ENCODE assay signal across 33 cellular contexts in the genomic region with DNA sequence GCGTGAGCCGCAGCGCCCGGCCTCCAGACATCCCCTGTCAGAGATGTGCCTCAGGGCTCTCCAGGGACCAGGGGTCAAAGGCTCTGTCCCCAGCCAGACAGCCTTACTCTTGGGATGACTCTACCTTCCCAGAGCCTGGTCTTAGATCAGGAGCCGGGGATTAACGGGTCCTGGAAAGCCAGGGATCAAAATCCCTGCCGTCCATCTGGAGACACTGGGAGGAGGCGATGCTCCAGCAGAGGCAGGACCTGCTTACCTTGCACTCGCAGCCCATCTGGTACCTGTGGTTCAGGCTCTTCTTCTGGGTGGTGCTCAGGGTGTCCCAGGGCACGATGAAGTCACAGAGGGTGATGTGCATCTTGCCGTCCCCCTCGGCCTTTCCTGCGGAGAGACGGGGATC. TPM values are rescaled to one million over a fixed set of nuclear protein-coding genes. Genes with fewer than 3 reads are reported as not detected.
"Had no signal": no experiment of that assay in that cellular context is flagged by ENCODE, and none has a peak within 500 bp of the region (broad histone marks: within the 10 kb centered on the region; RNA-seq: fewer than 3 reads in every experiment).

No MANE protein-coding gene starts in this region.

- H3K4me1 Mint-ChIP-seq: activated CD4-positive, alpha-beta memory T cell treated with anti-CD3 and anti-CD28 coated beads, Interleukin-2, amount 10 ng/mL, durations not matched to agents 7 days and 5 days; activated CD4-positive, alpha-beta T cell treated with anti-CD3 and anti-CD28 coated beads, Interleukin-2, amount 10 ng/mL, durations not matched to agents 7 days and 5 days; activated naive CD8-positive, alpha-beta T cell treated with anti-CD3 and anti-CD28 coated beads, Interleukin-2, amount 50 U/mL, for 24 hours; activated T-helper 17 cell treated with anti-CD3 and anti-CD28 coated beads, Interleukin-2, amount 50 U/mL, for 72 hours had no signal

- H3K9me3 Mint-ChIP-seq: activated CD4-positive, alpha-beta memory T cell treated with anti-CD3 and anti-CD28 coated beads, Interleukin-2, amount 10 ng/mL, durations not matched to agents 7 days and 5 days; activated CD4-positive, alpha-beta T cell treated with anti-CD3 and anti-CD28 coated beads, Interleukin-2, amount 10 ng/mL, durations not matched to agents 7 days and 5 days; activated naive CD8-positive, alpha-beta T cell treated with anti-CD3 and anti-CD28 coated beads, Interleukin-2, amount 50 U/mL, for 24 hours; activated T-cell treated with anti-CD3 and anti-CD28 coated beads, Interleukin-2, amount 50 U/mL, for 24 hours; activated T-cell treated with anti-CD3 and anti-CD28 coated beads, Interleukin-2, amount 50 U/mL, for 72 hours; activated T-helper 17 cell treated with anti-CD3 and anti-CD28 coated beads, Interleukin-2, amount 50 U/mL, for 72 hours; WTC11 had no signal

- H3K4me1 ChIP-seq: colonic mucosa had no signal

- H3K27ac ChIP-seq: adrenal gland, body of pancreas, colonic mucosa, epithelial cell of prostate, esophagus squamous epithelium had no signal

- H3K36me3 Mint-ChIP-seq: activated naive CD8-positive, alpha-beta T cell; WTC11 had no signal

- H3K27ac Mint-ChIP-seq: activated CD4-positive, alpha-beta memory T cell treated with anti-CD3 and anti-CD28 coated beads, Interleukin-2, amount 10 ng/mL, durations not matched to agents 7 days and 5 days; activated CD4-positive, alpha-beta T cell treated with anti-CD3 and anti-CD28 coated beads, Interleukin-2, amount 10 ng/mL, durations not matched to agents 7 days and 5 days; activated naive CD8-positive, alpha-beta T cell; activated naive CD8-positive, alpha-beta T cell treated with anti-CD3 and anti-CD28 coated beads, Interleukin-2, amount 50 U/mL, for 24 hours; activated T-cell treated with anti-CD3 and anti-CD28 coated beads, Interleukin-2, amount 50 U/mL, for 24 hours; activated T-cell treated with anti-CD3 and anti-CD28 coated beads, Interleukin-2, amount 50 U/mL, for 72 hours; activated T-helper 17 cell treated with anti-CD3 and anti-CD28 coated beads, Interleukin-2, amount 50 U/mL, for 72 hours; WTC11 had no signal

- H3K36me3 ChIP-seq: colonic mucosa had no signal

- H3K4me3 ChIP-seq: adrenal gland, body of pancreas, colonic mucosa, esophagus squamous epithelium, gastroesophageal sphincter had no signal

- H3K27me3 Mint-ChIP-seq: activated CD4-positive, alpha-beta T cell treated with anti-CD3 and anti-CD28 coated beads, Interleukin-2, amount 10 ng/mL, durations not matched to agents 7 days and 5 days; activated naive CD8-positive, alpha-beta T cell; activated naive CD8-positive, alpha-beta T cell treated with anti-CD3 and anti-CD28 coated beads, Interleukin-2, amount 50 U/mL, for 24 hours; activated T-cell treated with anti-CD3 and anti-CD28 coated beads, Interleukin-2, amount 50 U/mL, for 24 hours; activated T-helper 17 cell treated with anti-CD3 and anti-CD28 coated beads, Interleukin-2, amount 50 U/mL, for 72 hours had no signal

- ATAC-seq: activated naive CD8-positive, alpha-beta T cell treated with anti-CD3 and anti-CD28 coated beads, Interleukin-2, amount 50 U/mL, for 24 hours; activated T-cell treated with anti-CD3 and anti-CD28 coated beads, Interleukin-2, amount 50 U/mL, for 72 hours; activated T-helper 17 cell treated with anti-CD3 and anti-CD28 coated beads, Interleukin-2, amount 50 U/mL, for 72 hours; body of pancreas; gastroesophageal sphincter; WTC11 had no signal

- DNase-seq: activated CD4-positive, alpha-beta memory T cell treated with anti-CD3 and anti-CD28 coated beads, Interleukin-2, amount 10 ng/mL, durations not matched to agents 7 days and 5 days; activated CD4-positive, alpha-beta T cell treated with anti-CD3 and anti-CD28 coated beads for 1 hour; activated CD4-positive, alpha-beta T cell treated with anti-CD3 and anti-CD28 coated beads for 4 hours; activated CD4-positive, alpha-beta T cell treated with anti-CD3 and anti-CD28 coated beads, Interleukin-2, amount 10 ng/mL, durations not matched to agents 7 days and 5 days; activated CD4-positive, alpha-beta T cell treated with anti-CD3 and anti-CD28 coated beads, Interleukin-2, amount 50 U/mL, for 4 hours; activated CD8-positive, alpha-beta memory T cell treated with anti-CD3 and anti-CD28 coated beads, Interleukin-2, amount 50 U/mL, for 48 hours; activated effector memory CD4-positive, alpha-beta T cell treated with Interleukin-2 at 50 U/mL for 16 hours; activated gamma-delta T cell treated with Interleukin-2 at 50 U/mL for 16 hours; activated naive CD4-positive, alpha-beta T cell treated with anti-CD3 and anti-CD28 coated beads, Interleukin-2, amount 50 U/mL, for 16 hours; activated naive CD4-positive, alpha-beta T cell treated with Interleukin-2 at 50 U/mL for 16 hours; activated naive CD8-positive, alpha-beta T cell treated with anti-CD3 and anti-CD28 coated beads, Interleukin-2, amount 50 U/mL, for 24 hours; activated T-cell treated with anti-CD3 and anti-CD28 coated beads for 4 hours; activated T-cell treated with anti-CD3 and anti-CD28 coated beads, Interleukin-2, amount 50 U/mL, for 24 hours; activated T-cell treated with anti-CD3 and anti-CD28 coated beads, Interleukin-2, amount 50 U/mL, for 72 hours; adrenal gland; amygdala; aorta; body of pancreas; caudate nucleus; cerebellar nuclear complex; colonic mucosa; effector CD8-positive, alpha-beta T cell; esophagus squamous epithelium; foreskin melanocyte; hippocampal formation; T-helper 2 cell had no signal

- H3K4me3 Mint-ChIP-seq: activated CD4-positive, alpha-beta memory T cell treated with anti-CD3 and anti-CD28 coated beads, Interleukin-2, amount 10 ng/mL, durations not matched to agents 7 days and 5 days; activated CD4-positive, alpha-beta T cell treated with anti-CD3 and anti-CD28 coated beads, Interleukin-2, amount 10 ng/mL, durations not matched to agents 7 days and 5 days; activated naive CD8-positive, alpha-beta T cell; activated naive CD8-positive, alpha-beta T cell treated with anti-CD3 and anti-CD28 coated beads, Interleukin-2, amount 50 U/mL, for 24 hours; activated T-cell treated with anti-CD3 and anti-CD28 coated beads, Interleukin-2, amount 50 U/mL, for 24 hours; activated T-cell treated with anti-CD3 and anti-CD28 coated beads, Interleukin-2, amount 50 U/mL, for 72 hours; activated T-helper 17 cell treated with anti-CD3 and anti-CD28 coated beads, Interleukin-2, amount 50 U/mL, for 72 hours; WTC11 had no signal

- FAIRE-seq: endometrium, endothelial cell of umbilical vein had no signal

- H3K9me3 ChIP-seq: adrenal gland, body of pancreas, colonic mucosa, esophagus squamous epithelium, gastroesophageal sphincter had no signal

- H3K27me3 ChIP-seq: adrenal gland, body of pancreas, colonic mucosa, esophagus squamous epithelium, gastroesophageal sphincter had no signal

RNA-seq across cellular contexts. Expression of a gene that starts 45.7 kb away (rescaled TPM):
- total RNA-seq: activated CD4-positive, alpha-beta memory T cell treated with anti-CD3 and anti-CD28 coated beads, Interleukin-2, amount 10 ng/mL, durations not matched to agents 7 days and 5 days; activated T-helper 17 cell treated with anti-CD3 and anti-CD28 coated beads, Interleukin-2, amount 50 U/mL, for 72 hours had no signal
